Comparison of ENCODE assay signal across 22 cellular contexts in genomic region chr1:166971252-166971651, GRCh38. TPM values are rescaled to one million over a fixed set of nuclear protein-coding genes. Genes with fewer than 3 reads are reported as not detected.
"Had no signal": no experiment of that assay in that cellular context is flagged by ENCODE, and none has a peak within 500 bp of the region (broad histone marks: within the 10 kb centered on the region; RNA-seq: fewer than 3 reads in every experiment).

No MANE protein-coding gene starts in this region.

- H3K4me3 Mint-ChIP-seq: immature natural killer cell; stimulated activated naive CD8-positive, alpha-beta T cell treated with anti-CD3 and anti-CD28 coated beads, Interleukin-15, Interleukin-2, amounts not matched to agents 100 ng/mL and 50 ng/mL, for 24 hours had no signal

- H3K36me3 ChIP-seq: adrenal gland, gastroesophageal sphincter, heart right ventricle, left ventricle myocardium inferior, suprapubic skin, transverse colon, uterus had no signal

- H3K4me1 ChIP-seq: uterus had no signal

- FAIRE-seq: astrocyte, bronchial epithelial cell had no signal

- H3K4me3 ChIP-seq: adrenal gland, gastroesophageal sphincter, heart right ventricle, left ventricle myocardium inferior, suprapubic skin, transverse colon, uterus had no signal

- H3K9me3 Mint-ChIP-seq: immature natural killer cell; nephron; stimulated activated naive CD8-positive, alpha-beta T cell treated with anti-CD3 and anti-CD28 coated beads, Interleukin-15, Interleukin-2, amounts not matched to agents 100 ng/mL and 50 ng/mL, for 24 hours had no signal

- H3K27me3 ChIP-seq: uterus had no signal

- H3K27ac Mint-ChIP-seq: immature natural killer cell; nephron; stimulated activated naive CD8-positive, alpha-beta T cell treated with anti-CD3 and anti-CD28 coated beads, Interleukin-15, Interleukin-2, amounts not matched to agents 100 ng/mL and 50 ng/mL, for 24 hours had no signal

- ATAC-seq: activated CD4-positive, CD25-positive, alpha-beta regulatory T cell treated with anti-CD3 and anti-CD28 coated beads, Interleukin-2, amount 50 U/mL, for 24 hours; gastroesophageal sphincter; heart right ventricle; sciatic nerve had no signal

- DNase-seq: activated CD8-positive, alpha-beta memory T cell treated with anti-CD3 and anti-CD28 coated beads for 24 hours; activated CD8-positive, alpha-beta memory T cell treated with anti-CD3 and anti-CD28 coated beads, Interleukin-2, amount 50 U/mL, for 48 hours; activated gamma-delta T cell treated with Interleukin-2 at 50 U/mL for 16 hours; adrenal gland; effector CD4-positive, alpha-beta T cell; heart right ventricle; immature natural killer cell; kidney glomerular epithelial cell; left ventricle myocardium inferior; mammary epithelial cell; midbrain; nucleus accumbens; transverse colon; uterus had no signal

- H3K9me3 ChIP-seq: adrenal gland, gastroesophageal sphincter, heart right ventricle, left ventricle myocardium inferior, suprapubic skin, transverse colon, uterus had no signal

- H3K27ac ChIP-seq: adrenal gland, gastroesophageal sphincter, heart right ventricle, left ventricle myocardium inferior, suprapubic skin, transverse colon, uterus had no signal

- H3K36me3 Mint-ChIP-seq: immature natural killer cell had no signal

RNA-seq across cellular contexts. Expression of gene ILDR2, which starts 4.1 kb away (rescaled TPM):
- total RNA-seq: bronchial epithelial cell, mammary epithelial cell had no signal

RNA-seq across cellular contexts. Expression of gene MAEL, which starts 17.8 kb away (rescaled TPM):
- total RNA-seq: adrenal gland, bronchial epithelial cell, mammary epithelial cell, suprapubic skin, transverse colon had no signal
- polyA plus RNA-seq: immature natural killer cell, mammary epithelial cell had no signal
